Comparison of ENCODE assay signal across 10 cellular contexts in genomic region chr11:131910491-131911387, GRCh38.
A peak's percentile ranks its signal among the peaks of the same experiment; 100 is the strongest.
DNase-seq lines count a peak whose midpoint lies in the region; ATAC-seq, FAIRE-seq and TF ChIP-seq lines count a peak whose summit lies in the region.
"Had no signal": no experiment of that assay in that cellular context is flagged by ENCODE, and none has a peak within 500 bp of the region (broad histone marks: within the 10 kb centered on the region; RNA-seq: fewer than 3 reads in every experiment).

No MANE protein-coding gene starts in this region.

- ATAC-seq in foreskin keratinocyte, result peak; percentile 53
- ATAC-seq in psoas muscle, result no peak
- no peak for ATAC-seq in HG03175 (IDR thresholded peaks at IDR 0.05; ENCODE audit: unreplicated experiment)
- ATAC-seq: naive thymus-derived CD8-positive, alpha-beta T cell had no signal

- H3K36me3 Mint-ChIP-seq in activated T-helper 2 cell treated with anti-CD3 and anti-CD28 coated beads, Interferon-gamma antibody, Interleukin-2, Interleukin-4, amounts not matched to agents 10 μg/mL and 5 μg/mL and 100 μg/mL, durations not matched to agents 14 hours and 24 hours and 36 hours (ENCODE audit: low read depth), result no peaks in the 10 kb centered on the region

- intact Hi-C loops in psoas muscle (cut with DNase I), result no loop called here
- intact Hi-C loops in activated T-helper 2 cell treated with anti-CD3 and anti-CD28 coated beads, Interferon-gamma antibody, Interleukin-2, Interleukin-4, amounts not matched to agents 10 μg/mL and 5 μg/mL and 100 μg/mL, durations not matched to agents 14 hours and 24 hours and 36 hours (cut with micrococcal nuclease), result no loop called here

- H3K4me3 ChIP-seq in NT2/D1 (ENCODE audit: insufficient read length, low read depth) (peak overlapping the region; percentile 56), psoas muscle (peak overlapping the region; percentile 46)

- H3K27ac ChIP-seq in foreskin keratinocyte, result no peak overlapping the region
- H3K27ac ChIP-seq in psoas muscle, result no peak overlapping the region

- H3K9me3 Mint-ChIP-seq in activated T-helper 2 cell treated with anti-CD3 and anti-CD28 coated beads, Interferon-gamma antibody, Interleukin-2, Interleukin-4, amounts not matched to agents 10 μg/mL and 5 μg/mL and 100 μg/mL, durations not matched to agents 14 hours and 24 hours and 36 hours, result no peaks in the 10 kb centered on the region
- H3K9me3 Mint-ChIP-seq: activated B cell treated with CpG ODN at 0.5 μM for 24 hours had no signal

- DNase-seq in GM12892 (ENCODE audit: insufficient read length) (peak; percentile 22), NT2/D1 (ENCODE audit: low read depth, low spot score) (no peak), foreskin keratinocyte (peak; percentile 31 to 65), psoas muscle (peak in 1 of 2 donors; percentile 29), medulla oblongata (ENCODE audit: extremely low spot score) (no peak)
- DNase-seq in activated CD4-positive, alpha-beta T cell treated with anti-CD3 and anti-CD28 coated beads for 48 hours, result no peak
- DNase-seq in activated T-helper 2 cell treated with anti-CD3 and anti-CD28 coated beads, Interferon-gamma antibody, Interleukin-2, Interleukin-4, amounts not matched to agents 10 μg/mL and 5 μg/mL and 100 μg/mL, durations not matched to agents 14 hours and 24 hours and 36 hours (ENCODE audit: low spot score), result no peak
- DNase-seq: activated B cell treated with CpG ODN at 0.5 μM for 24 hours; naive thymus-derived CD8-positive, alpha-beta T cell had no signal

- no peaks in the 10 kb centered on the region for H3K4me1 ChIP-seq in NT2/D1 (ENCODE audit: insufficient read depth, insufficient read length)
- peaks cover 42% of the 10 kb centered on the region for H3K4me1 ChIP-seq in foreskin keratinocyte
- H3K4me1 ChIP-seq in psoas muscle, result no peaks in the 10 kb centered on the region

- H3K36me3 ChIP-seq in NT2/D1 (ENCODE audit: insufficient read depth, insufficient read length, low read length), result no peaks in the 10 kb centered on the region
- H3K36me3 ChIP-seq in psoas muscle (ENCODE audit: insufficient read depth in 1 of 2, low read depth in 1 of 2), result no peaks in the 10 kb centered on the region

- TF ChIP-seq POLR2A in GM12892 (IDR thresholded peaks at IDR 0.05; ENCODE audit: low read depth, low read length), result no peak

- H3K9ac ChIP-seq in NT2/D1 (ENCODE audit: insufficient read length, low read depth), result peak overlapping the region; percentile 71

- peaks cover 30% of the 10 kb centered on the region for H3K27me3 Mint-ChIP-seq in activated T-helper 2 cell treated with anti-CD3 and anti-CD28 coated beads, Interferon-gamma antibody, Interleukin-2, Interleukin-4, amounts not matched to agents 10 μg/mL and 5 μg/mL and 100 μg/mL, durations not matched to agents 14 hours and 24 hours and 36 hours (ENCODE audit: low read depth)

- no peak overlapping the region for H3K4me3 Mint-ChIP-seq in activated T-helper 2 cell treated with anti-CD3 and anti-CD28 coated beads, Interferon-gamma antibody, Interleukin-2, Interleukin-4, amounts not matched to agents 10 μg/mL and 5 μg/mL and 100 μg/mL, durations not matched to agents 14 hours and 24 hours and 36 hours (ENCODE audit: low read depth)
- H3K4me3 Mint-ChIP-seq: activated B cell treated with CpG ODN at 0.5 μM for 24 hours had no signal

- no peak for FAIRE-seq in GM12892 (lab: Jason Lieb, UNC)

- H3K4me1 Mint-ChIP-seq in activated T-helper 2 cell treated with anti-CD3 and anti-CD28 coated beads, Interferon-gamma antibody, Interleukin-2, Interleukin-4, amounts not matched to agents 10 μg/mL and 5 μg/mL and 100 μg/mL, durations not matched to agents 14 hours and 24 hours and 36 hours (ENCODE audit: low read depth), result no peaks in the 10 kb centered on the region
- H3K4me1 Mint-ChIP-seq: activated B cell treated with CpG ODN at 0.5 μM for 24 hours had no signal

- WGBS in psoas muscle, 3 donors, result 1 to 2% (median 1%) methylated on average over 77 to 110 of the region's 110 CpGs

- TF ChIP-seq CTCF in foreskin keratinocyte (conservative IDR thresholded peaks at IDR 0.05), result no peak
- no peak for TF ChIP-seq CTCF in psoas muscle (IDR thresholded peaks at IDR 0.05)

- no peak overlapping the region for H3K27ac Mint-ChIP-seq in activated T-helper 2 cell treated with anti-CD3 and anti-CD28 coated beads, Interferon-gamma antibody, Interleukin-2, Interleukin-4, amounts not matched to agents 10 μg/mL and 5 μg/mL and 100 μg/mL, durations not matched to agents 14 hours and 24 hours and 36 hours
- H3K27ac Mint-ChIP-seq: activated B cell treated with CpG ODN at 0.5 μM for 24 hours; naive thymus-derived CD8-positive, alpha-beta T cell had no signal

- H3K27me3 ChIP-seq in NT2/D1 (ENCODE audit: insufficient read depth, insufficient read length) (peaks cover 46% of the 10 kb centered on the region), foreskin keratinocyte (no peaks in the 10 kb centered on the region), psoas muscle (ENCODE audit: insufficient read depth in 3 of 3, low read length in 2 of 3) (peaks cover 5 to 57% (median 8%) of the 10 kb centered on the region in 3 donors)

- no peaks in the 10 kb centered on the region for H3K9me3 ChIP-seq in NT2/D1 (ENCODE audit: insufficient read depth, low read length)
- no peaks in the 10 kb centered on the region for H3K9me3 ChIP-seq in psoas muscle

Comparison
In these comparisons a context has a peak if more than half of its experiments do, and no peak if none do; other contexts are left out.
1. DNase-seq: peak in GM12892 (single experiment) and foreskin keratinocyte (2 of 2); none in NT2/D1 (single experiment), medulla oblongata (single experiment), activated CD4-positive, alpha-beta T cell treated with anti-CD3 and anti-CD28 coated beads for 48 hours (single experiment) and activated T-helper 2 cell treated with anti-CD3 and anti-CD28 coated beads, Interferon-gamma antibody, Interleukin-2, Interleukin-4, amounts not matched to agents 10 μg/mL and 5 μg/mL and 100 μg/mL, durations not matched to agents 14 hours and 24 hours and 36 hours (single experiment).